In genomic region chr12:48454675-48455074, GRCh38 we compare ENCODE assay signal across 1 cellular context.
TF ChIP-seq lines count a peak whose summit lies in the region.

No MANE protein-coding gene starts in this region.

TF ChIP-seq in IMR-90, 13 proteins besides CTCF, POLR2A, EP300 and RAD21 (continued from another document):
- no peak for TF ChIP-seq CEBPB (IDR thresholded peaks at IDR 0.05; ENCODE audit: low read depth, low read length)
- TF ChIP-seq NFE2L2 (IDR thresholded peaks at IDR 0.05; ENCODE audit: low read depth, low read length), result no peak
- TF ChIP-seq, protein P1, sequence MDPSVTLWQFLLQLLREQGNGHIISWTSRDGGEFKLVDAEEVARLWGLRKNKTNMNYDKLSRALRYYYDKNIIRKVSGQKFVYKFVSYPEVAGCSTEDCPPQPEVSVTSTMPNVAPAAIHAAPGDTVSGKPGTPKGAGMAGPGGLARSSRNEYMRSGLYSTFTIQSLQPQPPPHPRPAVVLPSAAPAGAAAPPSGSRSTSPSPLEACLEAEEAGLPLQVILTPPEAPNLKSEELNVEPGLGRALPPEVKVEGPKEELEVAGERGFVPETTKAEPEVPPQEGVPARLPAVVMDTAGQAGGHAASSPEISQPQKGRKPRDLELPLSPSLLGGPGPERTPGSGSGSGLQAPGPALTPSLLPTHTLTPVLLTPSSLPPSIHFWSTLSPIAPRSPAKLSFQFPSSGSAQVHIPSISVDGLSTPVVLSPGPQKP (IDR thresholded peaks at IDR 0.05; ENCODE audit: borderline replicate concordance, low read depth, low read length), result no peak
